ENCODE assay signal across 9 cellular contexts in the genomic region with DNA sequence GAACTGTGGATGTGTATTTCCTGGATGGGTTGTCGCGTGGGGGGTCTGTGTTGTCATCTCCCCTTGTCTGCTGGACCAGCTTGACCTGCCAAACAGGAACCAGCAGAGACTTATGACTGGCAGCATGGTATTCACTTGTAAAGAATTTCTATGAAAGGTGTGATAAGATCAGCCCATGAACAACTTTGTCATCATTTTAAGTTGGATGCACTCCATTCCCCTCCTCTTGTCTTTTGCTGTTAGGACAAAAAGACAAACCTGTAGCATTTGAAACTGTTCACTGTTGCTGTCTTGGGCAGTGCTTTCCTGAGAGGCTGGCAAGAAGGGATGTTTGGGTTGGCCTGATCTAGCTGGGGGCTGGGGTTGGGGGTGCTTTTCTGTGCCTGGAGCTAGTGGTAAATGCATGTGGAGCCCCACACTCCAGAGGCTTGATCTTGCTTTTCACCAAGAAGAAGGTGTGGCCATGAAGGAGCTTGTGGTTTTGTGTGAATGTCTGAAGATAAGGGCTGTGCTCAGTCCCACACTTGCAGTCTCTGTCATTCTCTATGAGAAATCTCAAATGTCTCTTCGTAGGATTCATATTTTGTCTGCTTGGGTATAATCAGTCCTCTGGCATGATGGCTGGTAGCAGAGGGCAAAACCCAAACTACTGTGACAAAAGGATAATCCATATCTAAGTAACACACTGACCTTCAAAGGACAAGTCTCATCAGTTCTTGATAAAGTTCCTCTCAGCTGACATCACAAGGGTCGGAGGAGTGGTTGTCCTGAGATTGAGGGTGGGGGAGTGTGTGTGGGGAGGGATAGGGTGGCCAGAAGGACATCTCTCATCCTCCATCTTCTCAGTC. TPM values are rescaled to one million over a fixed set of nuclear protein-coding genes. Genes with fewer than 3 reads are reported as not detected.
DNase-seq lines count a peak whose midpoint lies in the region; ATAC-seq, FAIRE-seq and TF ChIP-seq lines count a peak whose summit lies in the region.
"Had no signal": no experiment of that assay in that cellular context is flagged by ENCODE, and none has a peak within 500 bp of the region (broad histone marks: within the 10 kb centered on the region; RNA-seq: fewer than 3 reads in every experiment).

No MANE protein-coding gene starts in this region.

- no peak for TF ChIP-seq RAD21 in SK-N-SH (IDR thresholded peaks at IDR 0.05; ENCODE audit: low read length)

- WGBS in SK-N-SH (ENCODE audit: low lambda C conversion rate): 36% methylated on average over 4 of the region's 4 CpGs

- peaks cover 14% of the 10 kb centered on the region; the same call in 1 of the 2 replicates for H3K79me2 ChIP-seq in SK-N-SH (ENCODE audit: insufficient read depth)
- peaks cover 5% of the 10 kb centered on the region for H3K79me2 ChIP-seq in endothelial cell of umbilical vein (ENCODE audit: control insufficient read depth, insufficient read depth, low read length)

- H3K27me3 ChIP-seq in SK-N-SH (ENCODE audit: insufficient read depth) (no peaks in the 10 kb centered on the region), endothelial cell of umbilical vein (ENCODE audit: control insufficient read depth in 2 of 2, insufficient read depth in 2 of 2, low read length in 2 of 2) (no peaks in the 10 kb centered on the region), A673 (replicated peaks; ENCODE audit: insufficient read depth, low read depth, low read length, poor library complexity) (no peaks in the 10 kb centered on the region)

- H3K27ac ChIP-seq in SK-N-SH (ENCODE audit: low read depth in 2 of 2, low read length in 1 of 2) (peak overlapping the region in 1 of 2 experiments; percentile 60; a peak in 2 of 4 replicates), endothelial cell of umbilical vein (ENCODE audit: insufficient read depth, low read depth, low read length) (no peak overlapping the region), A673 (ENCODE audit: low read depth, low read length, poor library complexity, severe bottlenecking) (no peak overlapping the region)

- H3K9me3 ChIP-seq in SK-N-SH: no peaks in the 10 kb centered on the region
- no peaks in the 10 kb centered on the region for H3K9me3 ChIP-seq in endothelial cell of umbilical vein (replicated peaks; ENCODE audit: control insufficient read depth, insufficient read depth, low read length)
- no peaks in the 10 kb centered on the region for H3K9me3 ChIP-seq in A673 (ENCODE audit: low read depth, low read length, poor library complexity, severe bottlenecking)

- H3K9me3 Mint-ChIP-seq in HFFc6: no peaks in the 10 kb centered on the region
- H3K9me3 Mint-ChIP-seq in stimulated activated effector memory CD8-positive, alpha-beta T cell treated with anti-CD3 and anti-CD28 coated beads, Interleukin-12 subunit alpha, Interleukin-12 subunit beta, amount 100 ng/mL, for 72 hours: no peaks in the 10 kb centered on the region

- intact Hi-C loops in endothelial cell of umbilical vein (cut with micrococcal nuclease) (loop anchor here (2.0 to 5.0 kb wide), 2 partner anchors 39 to 69 kb away; partner anchors contain the start of genes RALB and TMEM185B), A673 (cut with micrococcal nuclease; ENCODE audit: unreplicated experiment) (no loop called here)

- H3K4me3 ChIP-seq in SK-N-SH (ENCODE audit: low read depth in 2 of 2, low read length in 1 of 2) (no peak overlapping the region; a peak in 1 of 4 replicates), endothelial cell of umbilical vein (replicated peaks in 1 of 3; ENCODE audit: insufficient read depth in 1 of 3, low read depth in 1 of 3, low read length in 3 of 3) (no peak overlapping the region), A673 (ENCODE audit: low read depth, low read length, poor library complexity, severe bottlenecking) (no peak overlapping the region)

- H3K9me1 ChIP-seq in endothelial cell of umbilical vein (replicated peaks; ENCODE audit: control insufficient read depth, extremely low read depth, insufficient read depth, low read length): no peaks in the 10 kb centered on the region

- peaks cover 36% of the 10 kb centered on the region for H3K36me3 Mint-ChIP-seq in HFFc6 (ENCODE audit: low read depth)
- peaks cover 93% of the 10 kb centered on the region for H3K36me3 Mint-ChIP-seq in stimulated activated effector memory CD8-positive, alpha-beta T cell treated with anti-CD3 and anti-CD28 coated beads, Interleukin-12 subunit alpha, Interleukin-12 subunit beta, amount 100 ng/mL, for 72 hours

- POLR2A ChIA-PET in SK-N-SH (lab: Yijun Ruan, JAX) (no interaction called here), endothelial cell of umbilical vein (lab: Charles Lee) (interaction anchor here (0.7 kb wide), 1 partner anchor 16 kb away, joined by 4 read pairs; no protein-coding TSS in a partner anchor), A673 (lab: Charles Lee; ENCODE audit: low non-redundant PET) (no interaction called here)

- TF ChIP-seq CTCF in HFFc6 (IDR thresholded peaks at IDR 0.05) (no peak), SK-N-SH (IDR thresholded peaks at IDR 0.05) (no peak), endothelial cell of umbilical vein (IDR thresholded peaks at IDR 0.05; ENCODE audit: extremely low read depth in 1 of 2, insufficient read depth in 1 of 2, low read depth in 1 of 2, low read length in 2 of 2) (no peak), A673 (conservative IDR thresholded peaks at IDR 0.05; ENCODE audit: low read depth, low read length) (no peak)

- H3K4me1 ChIP-seq in SK-N-SH (ENCODE audit: control insufficient read depth in 1 of 2, insufficient read depth in 2 of 2, low read depth in 1 of 2, low read length in 1 of 2) (peaks cover 8 to 18% of the 10 kb centered on the region in 2 experiments; a peak in 3 of 4 replicates), endothelial cell of umbilical vein (ENCODE audit: control insufficient read depth, extremely low read depth, insufficient read depth, low read length) (peaks cover 22% of the 10 kb centered on the region), A673 (ENCODE audit: insufficient read depth, low read length, poor library complexity, severe bottlenecking) (no peaks in the 10 kb centered on the region)

- TF ChIP-seq EP300 in SK-N-SH (IDR thresholded peaks at IDR 0.05; ENCODE audit: borderline replicate concordance in 1 of 2, low read depth in 1 of 2, low read length in 1 of 2): peak in 1 of 2 experiments; percentile 68; a peak in 1 of 4 replicates

- H3K4me1 Mint-ChIP-seq in HFFc6 (ENCODE audit: low read depth): peaks cover 68% of the 10 kb centered on the region
- peaks cover 27% of the 10 kb centered on the region for H3K4me1 Mint-ChIP-seq in stimulated activated effector memory CD8-positive, alpha-beta T cell treated with anti-CD3 and anti-CD28 coated beads, Interleukin-12 subunit alpha, Interleukin-12 subunit beta, amount 100 ng/mL, for 72 hours

- no peaks in the 10 kb centered on the region for H3K9me2 ChIP-seq in SK-N-SH

- H3F3A ChIP-seq in SK-N-SH (replicated peaks; ENCODE audit: insufficient read depth): peaks cover 28% of the 10 kb centered on the region

- TF ChIP-seq POLR2A in endothelial cell of umbilical vein (IDR thresholded peaks at IDR 0.05; ENCODE audit: low read depth, low read length): no peak

- ATAC-seq in stimulated activated effector memory CD8-positive, alpha-beta T cell treated with anti-CD3 and anti-CD28 coated beads, Interleukin-12 subunit alpha, Interleukin-12 subunit beta, amount 100 ng/mL, for 72 hours: no peak

- no peaks in the 10 kb centered on the region for H3K27me3 Mint-ChIP-seq in HFFc6 (ENCODE audit: insufficient read depth)

- dilution Hi-C loops in endothelial cell of umbilical vein (cut with MboI; ENCODE audit: extremely low pct_ligation_motif_present, low sequenced_read_pairs): no loop called here

- H3K4me2 ChIP-seq in SK-N-SH: peak overlapping the region; percentile 25
- no peak overlapping the region for H3K4me2 ChIP-seq in endothelial cell of umbilical vein (ENCODE audit: insufficient read depth, low read length)

- peaks cover 24 to 37% of the 10 kb centered on the region in 2 experiments for H3K36me3 ChIP-seq in SK-N-SH (replicated peaks in 1 of 2; ENCODE audit: control insufficient read depth in 1 of 2, insufficient read depth in 2 of 2, low read length in 1 of 2)
- peaks cover 23 to 37% of the 10 kb centered on the region in 2 experiments for H3K36me3 ChIP-seq in endothelial cell of umbilical vein (ENCODE audit: control insufficient read depth in 2 of 2, extremely low read depth in 1 of 2, insufficient read depth in 2 of 2, low read length in 2 of 2)
- peaks cover 12% of the 10 kb centered on the region for H3K36me3 ChIP-seq in A673 (ENCODE audit: insufficient read depth, low read length, poor library complexity, severe bottlenecking)

- peak overlapping the region; percentile 73 for H3K27ac Mint-ChIP-seq in HFFc6
- peak overlapping the region; percentile 29 for H3K27ac Mint-ChIP-seq in stimulated activated effector memory CD8-positive, alpha-beta T cell treated with anti-CD3 and anti-CD28 coated beads, Interleukin-12 subunit alpha, Interleukin-12 subunit beta, amount 100 ng/mL, for 72 hours

- BruUV-seq in endothelial cell of umbilical vein (replicated peaks; lab: Mats Ljungman, UMichigan): no TSS peak
- BruUV-seq in A673 (replicated peaks; lab: Mats Ljungman, UMichigan): no TSS peak

- H3K9ac ChIP-seq in SK-N-SH: no peak overlapping the region; the same call in 1 of the 2 replicates
- H3K9ac ChIP-seq in endothelial cell of umbilical vein (replicated peaks; ENCODE audit: extremely low read depth, insufficient read depth, low read length): no peak overlapping the region

- peak; percentile 71 for DNase-seq in HFFc6
- no peak for DNase-seq in SK-N-SH
- DNase-seq in endothelial cell of umbilical vein (ENCODE audit: low read depth, low spot score): no peak
- DNase-seq in stimulated activated effector memory CD8-positive, alpha-beta T cell treated with anti-CD3 and anti-CD28 coated beads, Interleukin-12 subunit alpha, Interleukin-12 subunit beta, amount 100 ng/mL, for 72 hours (ENCODE audit: low spot score in 2 of 2): no peak
- no peak for DNase-seq in NCI-H1930 (lab: John Stamatoyannopoulos, UW)
- DNase-seq in A673 (ENCODE audit: low spot score): no peak
- no peak for DNase-seq in activated effector memory CD4-positive, alpha-beta T cell treated with anti-CD3 and anti-CD28 coated beads, Interleukin-2, amount 50 U/mL, for 16 hours
- DNase-seq: MM.1S; NK-92 treated with Interleukin-12 subunit alpha and Interleukin-12 subunit beta, amount 100 ng/mL, for 24 hours had no signal

- H3K4me3 Mint-ChIP-seq in HFFc6: peak overlapping the region; percentile 21
- no peak overlapping the region for H3K4me3 Mint-ChIP-seq in stimulated activated effector memory CD8-positive, alpha-beta T cell treated with anti-CD3 and anti-CD28 coated beads, Interleukin-12 subunit alpha, Interleukin-12 subunit beta, amount 100 ng/mL, for 72 hours

- H2AFZ ChIP-seq in SK-N-SH (ENCODE audit: low read depth): no peak overlapping the region
- H2AFZ ChIP-seq in endothelial cell of umbilical vein (ENCODE audit: low read depth, low read length): no peak overlapping the region

- CTCF ChIA-PET in SK-N-SH (lab: Yijun Ruan, JAX): interaction anchor here (0.6 to 3.7 kb wide), 7 partner anchors 9 to 743 kb away, joined by 3 to 23 read pairs (median 4); no protein-coding TSS in a partner anchor
- CTCF ChIA-PET in endothelial cell of umbilical vein (lab: Charles Lee): interaction anchor here (1.2 to 2.5 kb wide), 9 partner anchors 9 to 85 kb away, joined by 3 to 8 read pairs (median 5); partner anchors contain the start of gene TMEM185B
- CTCF ChIA-PET in A673 (lab: Charles Lee): no interaction called here

- FAIRE-seq in endothelial cell of umbilical vein (lab: Jason Lieb, UNC): peak; percentile 63

- H4K20me1 ChIP-seq in SK-N-SH (ENCODE audit: insufficient read depth): peaks cover 4% of the 10 kb centered on the region; the same call in 1 of the 2 replicates
- no peaks in the 10 kb centered on the region for H4K20me1 ChIP-seq in endothelial cell of umbilical vein (replicated peaks; ENCODE audit: control insufficient read depth, extremely low read depth, insufficient read depth, low read length)

RNA-seq across cellular contexts. Expression of gene RALB, which starts 39.0 kb away (rescaled TPM):
- 10 to 100 TPM; 60.1 to 72.5 (median 69.2) TPM for total RNA-seq in HFFc6 (2021; fragmentation: NEBNext Ultra II Directional; extraction: Animal tissue kit (Norgen Biotek cat#: 25700))
- 37.2 and 40.8 TPM in 2 replicates for polyA plus RNA-seq in SK-N-SH (2012; rRNA removed)
- 50.9 and 54.5 TPM in 2 replicates for polyA plus RNA-seq in SK-N-SH (2012; cell fraction: cytosol; rRNA removed)
- polyA plus RNA-seq in SK-N-SH (2012; cell fraction: nucleus; rRNA removed): 8.4 and 13.9 TPM in 2 replicates
- total RNA-seq in endothelial cell of umbilical vein: 106 and 115 TPM in 2 replicates
- polyA plus RNA-seq in endothelial cell of umbilical vein: 78.5 and 105 TPM in 2 replicates
- polyA plus RNA-seq in endothelial cell of umbilical vein (2011; cell fraction: cytosol; rRNA removed): 112 and 126 TPM in 2 replicates
- 45.0 and 63.8 TPM in 2 replicates for polyA plus RNA-seq in endothelial cell of umbilical vein (2011; cell fraction: nucleus; rRNA removed)
- polyA plus RNA-seq in endothelial cell of umbilical vein (2012): 134 and 137 TPM in 2 replicates
- 61.2 and 62.9 TPM in 2 replicates for polyA minus RNA-seq in endothelial cell of umbilical vein
- 13.2 TPM for polyA minus RNA-seq in endothelial cell of umbilical vein (2011; cell fraction: cytosol; rRNA and poly(A)+ RNA removed)
- 23.8 and 31.1 TPM in 2 replicates for polyA minus RNA-seq in endothelial cell of umbilical vein (2011; cell fraction: nucleus; rRNA and poly(A)+ RNA removed)
- 47.0 and 52.1 TPM in 2 replicates for total RNA-seq in A673 (2021)

RNA-seq across cellular contexts. Expression of gene INHBB, which starts 54.2 kb away (rescaled TPM):
- total RNA-seq in HFFc6 (2021; fragmentation: NEBNext Ultra II Directional; extraction: Animal tissue kit (Norgen Biotek cat#: 25700)): 1 to 10 TPM in 3 of 6 experiments, under 1 TPM in 3; 0.47 to 1.6 (median 1.1) TPM
- polyA plus RNA-seq in SK-N-SH (2012; rRNA removed) (0.03 TPM in 1 of 2 replicates, not detected in the other), endothelial cell of umbilical vein (0.03 and 0.11 TPM in 2 replicates)
- polyA plus RNA-seq in SK-N-SH (2012; cell fraction: cytosol; rRNA removed): 0.01 TPM in 2 replicates
- polyA plus RNA-seq in SK-N-SH (2012; cell fraction: nucleus; rRNA removed): 0.07 and 0.08 TPM in 2 replicates
- total RNA-seq in endothelial cell of umbilical vein (0.67 and 1.8 TPM in 2 replicates), A673 (2021) (0.09 TPM in 2 replicates)
- 0.04 and 0.08 TPM in 2 replicates for polyA plus RNA-seq in endothelial cell of umbilical vein (2011; cell fraction: cytosol; rRNA removed)
- polyA plus RNA-seq in endothelial cell of umbilical vein (2011; cell fraction: nucleus; rRNA removed): 0.54 and 0.62 TPM in 2 replicates
- polyA plus RNA-seq in endothelial cell of umbilical vein (2012): 0.11 TPM in 1 of 2 replicates, not detected in the other
- 0.04 TPM in 1 of 2 replicates, not detected in the other for polyA minus RNA-seq in endothelial cell of umbilical vein
- polyA minus RNA-seq in endothelial cell of umbilical vein (2011; cell fraction: cytosol; rRNA and poly(A)+ RNA removed): not detected
- polyA minus RNA-seq in endothelial cell of umbilical vein (2011; cell fraction: nucleus; rRNA and poly(A)+ RNA removed): 0.29 and 0.38 TPM in 2 replicates
